In the genomic region with DNA sequence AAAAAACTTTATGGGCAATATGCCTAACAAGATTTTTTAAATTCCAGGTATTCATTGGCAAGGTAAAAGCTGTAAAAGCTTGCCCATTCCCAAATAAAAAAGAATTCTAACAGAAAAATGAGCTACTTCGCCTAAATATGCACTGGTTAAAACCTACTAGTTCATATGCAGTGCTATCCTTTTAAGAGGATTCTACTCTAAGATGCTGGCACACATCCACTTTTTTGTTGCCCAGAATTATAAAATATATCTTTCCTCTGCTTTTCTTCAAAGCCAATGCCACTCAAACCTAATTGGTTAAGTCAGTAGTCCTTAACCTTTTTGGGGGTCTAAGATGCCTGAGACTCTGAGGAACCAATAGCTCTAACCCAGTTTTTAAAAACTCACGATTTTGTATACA, we compare ENCODE assay signal across 7 cellular contexts. TPM values are rescaled to one million over a fixed set of nuclear protein-coding genes. Genes with fewer than 3 reads are reported as not detected.
DNase-seq lines count a peak whose midpoint lies in the region; ATAC-seq lines count a peak whose summit lies in the region.

No MANE protein-coding gene starts in this region.

- no peaks in the 10 kb centered on the region for H3K9me3 ChIP-seq in SJSA1 (replicated peaks)
- no peaks in the 10 kb centered on the region for H3K9me3 ChIP-seq in skeletal muscle tissue (ENCODE audit: control insufficient read depth in 3 of 3, low read length in 3 of 3)

- H3K27me3 ChIP-seq in H7 (ENCODE audit: control insufficient read depth, insufficient read depth, low read length) (no peaks in the 10 kb centered on the region), SJSA1 (replicated peaks) (no peaks in the 10 kb centered on the region), skeletal muscle tissue (ENCODE audit: control insufficient read depth in 3 of 3, insufficient read depth in 3 of 3, low read length in 3 of 3) (no peaks in the 10 kb centered on the region)

- no peak for DNase-seq in H7
- DNase-seq in SJSA1 (ENCODE audit: low read depth in 1 of 2, low spot score in 2 of 2) = no peak
- peak; percentile 29 for DNase-seq in fibroblast of peridontal ligament (ENCODE audit: extremely low read depth)
- DNase-seq in NCI-H1436 (lab: John Stamatoyannopoulos, UW) = no peak

- H3K4me3 ChIP-seq in H7 (ENCODE audit: insufficient read depth, low read depth, low read length) (peak overlapping the region; percentile 96; the same call in 1 of the 2 replicates), SJSA1 (peak overlapping the region; percentile 43; the same call in 1 of the 2 replicates), skeletal muscle tissue (ENCODE audit: low read length in 3 of 3) (peak overlapping the region in 2 of 3 donors; percentile 48 to 80)

- H3K4me1 ChIP-seq in SJSA1 (replicated peaks) (peaks cover 16% of the 10 kb centered on the region), skeletal muscle tissue (ENCODE audit: control insufficient read depth in 3 of 3, insufficient read depth in 3 of 3, low read length in 3 of 3) (peaks cover 22 to 32% (median 23%) of the 10 kb centered on the region in 3 donors)

- no peaks in the 10 kb centered on the region for H3K36me3 ChIP-seq in H7 (replicated peaks; ENCODE audit: control insufficient read depth, insufficient read depth, low read length)
- H3K36me3 ChIP-seq in SJSA1 = peaks cover 27% of the 10 kb centered on the region
- peaks cover 0 to 7% (median 3%) of the 10 kb centered on the region in 3 donors for H3K36me3 ChIP-seq in skeletal muscle tissue (ENCODE audit: control insufficient read depth in 3 of 3, insufficient read depth in 3 of 3, low read length in 3 of 3)

- H3K27ac ChIP-seq in SJSA1 = no peak overlapping the region
- peak overlapping the region; percentile 97 for H3K27ac ChIP-seq in skeletal muscle tissue (ENCODE audit: low read depth, low read length)

- ATAC-seq in GM21723 (IDR thresholded peaks at IDR 0.05; ENCODE audit: unreplicated experiment) = no peak
- no peak for ATAC-seq in HG03378 (IDR thresholded peaks at IDR 0.05; ENCODE audit: unreplicated experiment)

- peak overlapping the region; percentile 7 to 93 (median 88) for H3K9ac ChIP-seq in skeletal muscle tissue (ENCODE audit: low read depth in 1 of 3, low read length in 3 of 3)

RNA-seq across cellular contexts. Expression of gene XPO1, which starts 3.2 kb away (rescaled TPM):
- 197 and 279 TPM in 2 replicates for total RNA-seq in H7 (2014; rRNA removed; shearing (Covaris generic))
- 179 and 241 TPM in 2 replicates for total RNA-seq in SJSA1 (2014; rRNA removed; shearing (Covaris generic))
- 458 TPM for total RNA-seq in skeletal muscle tissue

Comparison
In these comparisons a context has a peak if more than half of its experiments do, and no peak if none do; other contexts are left out.
1. H3K4me3 ChIP-seq: peak in every context shown above with its lines; median percentile 96 in H7; 64 in skeletal muscle tissue; 43 in SJSA1.